9 cellular contexts compared by ENCODE assay signal in the genomic region with DNA sequence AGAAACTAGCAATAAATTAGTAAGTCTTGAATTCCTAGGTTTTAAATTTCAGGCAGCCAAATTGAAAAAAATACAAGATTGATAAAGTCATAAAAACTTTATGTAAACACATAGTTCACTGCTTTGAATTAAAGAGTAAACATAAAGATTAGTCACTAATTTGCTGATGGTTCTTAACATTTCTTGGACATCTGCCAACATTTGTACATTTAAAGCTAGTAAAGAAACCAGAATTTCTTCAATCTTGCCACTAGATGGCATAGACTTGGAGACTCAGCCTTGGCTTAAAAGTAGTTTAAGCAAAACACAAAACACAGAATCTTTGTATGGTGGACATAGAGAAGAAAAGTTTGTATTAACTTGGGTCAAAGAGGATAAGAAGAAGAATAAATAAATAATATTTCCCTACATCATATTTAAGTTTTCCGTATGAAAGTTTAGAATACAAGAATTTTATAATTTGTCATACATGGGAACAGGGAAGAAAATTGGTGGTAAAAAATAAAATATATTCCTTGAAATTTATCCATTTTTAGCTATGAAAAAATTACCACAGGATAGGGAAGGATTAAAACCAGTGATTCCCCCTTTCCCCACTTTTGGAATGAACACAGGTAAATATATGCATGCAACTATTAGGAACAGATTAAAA. TPM values are rescaled to one million over a fixed set of nuclear protein-coding genes. Genes with fewer than 3 reads are reported as not detected.
DNase-seq lines count a peak whose midpoint lies in the region; ATAC-seq and TF ChIP-seq lines count a peak whose summit lies in the region.
"Had no signal": no experiment of that assay in that cellular context is flagged by ENCODE, and none has a peak within 500 bp of the region (broad histone marks: within the 10 kb centered on the region; RNA-seq: fewer than 3 reads in every experiment).

No MANE protein-coding gene starts in this region.

- H3K9me3 ChIP-seq in SK-N-MC (ENCODE audit: low read depth, low read length), result no peaks in the 10 kb centered on the region
- H3K9me3 ChIP-seq: SJSA1 had no signal

- H3K9ac ChIP-seq in SK-N-MC (ENCODE audit: insufficient read length), result no peak overlapping the region

- H3K27ac ChIP-seq in SK-N-MC, result no peak overlapping the region
- H3K27ac ChIP-seq: SJSA1 had no signal

- no peak overlapping the region for H3K27ac Mint-ChIP-seq in progenitor cell of endocrine pancreas

- no peaks in the 10 kb centered on the region for H3K36me3 ChIP-seq in SK-N-MC (ENCODE audit: insufficient read depth, low read length)
- H3K36me3 ChIP-seq: SJSA1 had no signal

- no peak overlapping the region for H3K4me3 ChIP-seq in SK-N-MC
- H3K4me3 ChIP-seq: SJSA1 had no signal

- ATAC-seq in GM21619 (IDR thresholded peaks at IDR 0.05; ENCODE audit: unreplicated experiment) (peak; percentile 60), HG03469 (IDR thresholded peaks at IDR 0.05; ENCODE audit: unreplicated experiment) (no peak), HG02840 (IDR thresholded peaks at IDR 0.05; ENCODE audit: low FRiP score, unreplicated experiment) (no peak)

- H3K36me3 Mint-ChIP-seq in progenitor cell of endocrine pancreas (ENCODE audit: insufficient read depth), result no peaks in the 10 kb centered on the region

- TF ChIP-seq CTCF in progenitor cell of endocrine pancreas (IDR thresholded peaks at IDR 0.05; ENCODE audit: unreplicated experiment), result peak; percentile 74

- H3K4me1 Mint-ChIP-seq in progenitor cell of endocrine pancreas (ENCODE audit: low read depth), result peaks cover 4% of the 10 kb centered on the region

- peaks cover 4% of the 10 kb centered on the region for H3K9me3 Mint-ChIP-seq in progenitor cell of endocrine pancreas (ENCODE audit: low read depth)

- DNase-seq in DMS114 treated with DMSO at 0.1 percent for 48 hours (lab: John Stamatoyannopoulos, UW; ENCODE audit: unreplicated experiment) (peak; percentile 52), NCI-H1417 treated with DMSO at 0.1 percent for 48 hours (lab: John Stamatoyannopoulos, UW) (peak; percentile 36), SK-N-MC (ENCODE audit: low read depth, low spot score) (peak; percentile 82), fibroblast of gingiva (ENCODE audit: low read depth) (peak; percentile 78), progenitor cell of endocrine pancreas (ENCODE audit: low spot score, unreplicated experiment) (no peak)

- H3K4me3 Mint-ChIP-seq in progenitor cell of endocrine pancreas (ENCODE audit: low read depth), result no peak overlapping the region

- no peaks in the 10 kb centered on the region for H3K27me3 Mint-ChIP-seq in progenitor cell of endocrine pancreas

RNA-seq across cellular contexts. Expression of a gene that starts 41.7 kb away (rescaled TPM):
- 31.9 and 34.4 TPM in 2 replicates for total RNA-seq in progenitor cell of endocrine pancreas
